ENCODE assay signal across 1 cellular context in the genomic region with DNA sequence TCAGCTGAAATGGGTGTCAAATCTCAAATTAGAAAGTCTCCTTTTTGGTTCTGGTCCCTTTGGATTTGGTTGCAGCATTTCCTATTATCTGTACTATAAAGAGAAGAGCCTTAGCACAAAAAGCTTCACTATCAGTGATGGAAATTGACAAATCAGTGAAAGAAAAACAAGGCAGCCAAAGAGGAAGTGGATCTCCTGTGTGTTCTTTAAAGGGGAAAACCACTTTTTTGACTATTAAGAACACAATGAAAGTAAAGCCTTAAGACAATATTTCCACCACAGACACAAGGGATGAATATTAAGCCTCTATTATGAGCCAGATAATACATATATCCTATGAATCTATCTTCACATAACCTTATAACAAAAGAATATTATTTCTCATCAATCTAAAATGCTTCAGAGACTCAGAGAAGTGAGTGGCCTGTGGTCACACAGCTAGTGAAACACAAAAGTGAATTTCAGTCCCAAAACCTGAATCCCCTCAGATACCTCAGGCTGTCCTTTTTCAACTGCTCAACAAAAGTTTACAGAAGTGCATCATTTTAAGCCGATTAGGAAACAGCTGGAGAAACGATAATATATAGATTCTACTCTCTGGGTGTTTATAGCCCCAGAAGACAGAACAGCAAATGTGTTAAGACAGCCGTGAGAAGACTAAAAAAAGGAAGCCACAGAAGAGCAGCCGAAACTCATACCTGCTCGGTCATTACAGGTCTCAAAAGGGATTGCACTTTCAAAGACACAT.
TF ChIP-seq lines count a peak whose summit lies in the region.

No MANE protein-coding gene starts in this region.

TF ChIP-seq in GM12878, 131 proteins besides CTCF, POLR2A, EP300 and RAD21 (continued from another document):
- TF ChIP-seq, protein P1, sequence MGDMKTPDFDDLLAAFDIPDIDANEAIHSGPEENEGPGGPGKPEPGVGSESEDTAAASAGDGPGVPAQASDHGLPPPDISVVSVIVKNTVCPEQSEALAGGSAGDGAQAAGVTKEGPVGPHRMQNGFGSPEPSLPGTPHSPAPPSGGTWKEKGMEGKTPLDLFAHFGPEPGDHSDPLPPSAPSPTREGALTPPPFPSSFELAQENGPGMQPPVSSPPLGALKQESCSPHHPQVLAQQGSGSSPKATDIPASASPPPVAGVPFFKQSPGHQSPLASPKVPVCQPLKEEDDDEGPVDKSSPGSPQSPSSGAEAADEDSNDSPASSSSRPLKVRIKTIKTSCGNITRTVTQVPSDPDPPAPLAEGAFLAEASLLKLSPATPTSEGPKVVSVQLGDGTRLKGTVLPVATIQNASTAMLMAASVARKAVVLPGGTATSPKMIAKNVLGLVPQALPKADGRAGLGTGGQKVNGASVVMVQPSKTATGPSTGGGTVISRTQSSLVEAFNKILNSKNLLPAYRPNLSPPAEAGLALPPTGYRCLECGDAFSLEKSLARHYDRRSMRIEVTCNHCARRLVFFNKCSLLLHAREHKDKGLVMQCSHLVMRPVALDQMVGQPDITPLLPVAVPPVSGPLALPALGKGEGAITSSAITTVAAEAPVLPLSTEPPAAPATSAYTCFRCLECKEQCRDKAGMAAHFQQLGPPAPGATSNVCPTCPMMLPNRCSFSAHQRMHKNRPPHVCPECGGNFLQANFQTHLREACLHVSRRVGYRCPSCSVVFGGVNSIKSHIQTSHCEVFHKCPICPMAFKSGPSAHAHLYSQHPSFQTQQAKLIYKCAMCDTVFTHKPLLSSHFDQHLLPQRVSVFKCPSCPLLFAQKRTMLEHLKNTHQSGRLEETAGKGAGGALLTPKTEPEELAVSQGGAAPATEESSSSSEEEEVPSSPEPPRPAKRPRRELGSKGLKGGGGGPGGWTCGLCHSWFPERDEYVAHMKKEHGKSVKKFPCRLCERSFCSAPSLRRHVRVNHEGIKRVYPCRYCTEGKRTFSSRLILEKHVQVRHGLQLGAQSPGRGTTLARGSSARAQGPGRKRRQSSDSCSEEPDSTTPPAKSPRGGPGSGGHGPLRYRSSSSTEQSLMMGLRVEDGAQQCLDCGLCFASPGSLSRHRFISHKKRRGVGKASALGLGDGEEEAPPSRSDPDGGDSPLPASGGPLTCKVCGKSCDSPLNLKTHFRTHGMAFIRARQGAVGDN (IDR thresholded peaks at IDR 0.05) = no peak
- TF ChIP-seq HDAC2 (IDR thresholded peaks at IDR 0.05) = no peak
